In genomic region chr22:20442485-20443284, GRCh38 we compare ENCODE assay signal across 17 cellular contexts.
"Had no signal": no experiment of that assay in that cellular context is flagged by ENCODE, and none has a peak within 500 bp of the region (broad histone marks: within the 10 kb centered on the region; RNA-seq: fewer than 3 reads in every experiment).

No MANE protein-coding gene starts in this region.

- H3K4me1 Mint-ChIP-seq: central memory CD8-positive, alpha-beta T cell had no signal

- H3K27ac ChIP-seq: neural progenitor cell, pancreas had no signal

- H3K9me3 ChIP-seq: ascending aorta, esophagus muscularis mucosa, mucosa of descending colon, pancreas had no signal

- ATAC-seq: mucosa of descending colon, pancreas had no signal

- H3K36me3 ChIP-seq: neural progenitor cell had no signal

- H3K4me3 Mint-ChIP-seq: activated B cell treated with CpG ODN at 0.5 μM for 24 hours; activated CD4-positive, alpha-beta memory T cell treated with anti-CD3 and anti-CD28 coated beads for 36 hours; central memory CD8-positive, alpha-beta T cell; neural progenitor cell had no signal

- H3K4me1 ChIP-seq: neural progenitor cell, pancreas had no signal

- H3K9me3 Mint-ChIP-seq: activated B cell treated with CpG ODN at 0.5 μM for 24 hours; activated CD4-positive, alpha-beta memory T cell treated with anti-CD3 and anti-CD28 coated beads for 36 hours; central memory CD8-positive, alpha-beta T cell; naive B cell; neural progenitor cell had no signal

- DNase-seq: activated B cell treated with CpG ODN at 0.5 μM for 24 hours; activated CD4-positive, alpha-beta memory T cell treated with anti-CD3 and anti-CD28 coated beads for 36 hours; activated CD4-positive, alpha-beta T cell treated with anti-CD3 and anti-CD28 coated beads for 4 hours; activated T-cell treated with anti-CD3 and anti-CD28 coated beads for 4 hours; cortex of kidney; mesenchymal stem cell; mucosa of descending colon; naive B cell; stimulated activated CD4-positive, alpha-beta T cell treated with anti-CD3 and anti-CD28 coated beads, Interleukin-12 subunit alpha, Interleukin-12 subunit beta, amount 100 ng/mL, for 4 hours; stimulated activated CD4-positive, alpha-beta T cell treated with anti-CD3 and anti-CD28 coated beads, Interleukin-1b, Interleukin-23, amount 100 ng/mL, for 48 hours; stimulated activated CD8-positive, alpha-beta memory T cell treated with anti-CD3 and anti-CD28 coated beads, Interleukin-4, amount 100 ng/mL, for 48 hours; stimulated activated naive CD4-positive, alpha-beta T cell had no signal

- H3K27ac Mint-ChIP-seq: activated B cell treated with CpG ODN at 0.5 μM for 24 hours; activated CD4-positive, alpha-beta memory T cell treated with anti-CD3 and anti-CD28 coated beads for 36 hours; naive B cell; neural progenitor cell had no signal

- H3K4me3 ChIP-seq: ascending aorta, esophagus muscularis mucosa, mucosa of descending colon, neural progenitor cell, pancreas had no signal

- H3K27me3 ChIP-seq: ascending aorta, esophagus muscularis mucosa, pancreas had no signal
